ENCODE assay signal across 2 cellular contexts in genomic region chr11:71934213-71934612, GRCh38.
A peak's percentile ranks its signal among the peaks of the same experiment; 100 is the strongest.
TF ChIP-seq lines count a peak whose summit lies in the region.

No MANE protein-coding gene starts in this region.

TF ChIP-seq in HEK293, 187 proteins besides CTCF, POLR2A, EP300 and RAD21:
- TF ChIP-seq ZBTB11 (tag by site-specific recombination; conservative IDR thresholded peaks at IDR 0.05; ENCODE audit: low read depth): 0 out of 2 replicates have a peak, but pooled peaks have one; percentile 24
- TF ChIP-seq, protein P1, sequence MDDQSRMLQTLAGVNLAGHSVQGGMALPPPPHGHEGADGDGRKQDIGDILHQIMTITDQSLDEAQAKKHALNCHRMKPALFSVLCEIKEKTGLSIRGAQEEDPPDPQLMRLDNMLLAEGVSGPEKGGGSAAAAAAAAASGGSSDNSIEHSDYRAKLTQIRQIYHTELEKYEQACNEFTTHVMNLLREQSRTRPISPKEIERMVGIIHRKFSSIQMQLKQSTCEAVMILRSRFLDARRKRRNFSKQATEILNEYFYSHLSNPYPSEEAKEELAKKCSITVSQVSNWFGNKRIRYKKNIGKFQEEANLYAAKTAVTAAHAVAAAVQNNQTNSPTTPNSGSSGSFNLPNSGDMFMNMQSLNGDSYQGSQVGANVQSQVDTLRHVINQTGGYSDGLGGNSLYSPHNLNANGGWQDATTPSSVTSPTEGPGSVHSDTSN (CRISPR knock-in tag; IDR thresholded peaks at IDR 0.05): no peak
TF ChIP-seq in HEK293: peak in this region for 1.

TF ChIP-seq in GM12878, 131 proteins besides CTCF, POLR2A, EP300 and RAD21:
- TF ChIP-seq CHD1 (IDR thresholded peaks at IDR 0.05; ENCODE audit: low read depth, low read length) (no peak), SIX5 (IDR thresholded peaks at IDR 0.05; ENCODE audit: low read depth, low read length, severe bottlenecking) (no peak), REST (IDR thresholded peaks at IDR 0.05; ENCODE audit: low read depth, low read length) (no peak), GATAD2B (conservative IDR thresholded peaks at IDR 0.05; ENCODE audit: low read depth) (peak; percentile 82), DPF2 (IDR thresholded peaks at IDR 0.05) (peak; percentile 59; the same call in 1 of the 2 replicates), RELB (IDR thresholded peaks at IDR 0.05; ENCODE audit: low read depth) (peak; percentile 70; the same call in 1 of the 2 replicates), HDAC2 (IDR thresholded peaks at IDR 0.05) (no peak), MTA2 (IDR thresholded peaks at IDR 0.05; ENCODE audit: low read depth) (peak; percentile 57; the same call in 1 of the 2 replicates), RCOR1 (conservative IDR thresholded peaks at IDR 0.05; ENCODE audit: low read depth, low read length) (no peak), MTA3 (IDR thresholded peaks at IDR 0.05; ENCODE audit: borderline replicate concordance, low read length) (0 out of 2 replicates have a peak, but pooled peaks have one; percentile 45), ZSCAN29 (IDR thresholded peaks at IDR 0.05) (no peak), SPI1 (IDR thresholded peaks at IDR 0.05; ENCODE audit: borderline replicate concordance, insufficient read depth, low read depth, low read length) (peak; percentile 64; the same call in 1 of the 2 replicates), SKIL (IDR thresholded peaks at IDR 0.05; ENCODE audit: low read depth, poor library complexity, severe bottlenecking) (peak; percentile 22), IKZF1 (conservative IDR thresholded peaks at IDR 0.05) (peak; percentile 68), ATF7 (IDR thresholded peaks at IDR 0.05; ENCODE audit: low read depth) (0 out of 2 replicates have a peak, but pooled peaks have one; percentile 30), IKZF2 (IDR thresholded peaks at IDR 0.05) (peak; percentile 72 to 81), RUNX3 (IDR thresholded peaks at IDR 0.05; ENCODE audit: low read length) (peak; percentile 56; the same call in 1 of the 2 replicates)
- TF ChIP-seq, protein P2, sequence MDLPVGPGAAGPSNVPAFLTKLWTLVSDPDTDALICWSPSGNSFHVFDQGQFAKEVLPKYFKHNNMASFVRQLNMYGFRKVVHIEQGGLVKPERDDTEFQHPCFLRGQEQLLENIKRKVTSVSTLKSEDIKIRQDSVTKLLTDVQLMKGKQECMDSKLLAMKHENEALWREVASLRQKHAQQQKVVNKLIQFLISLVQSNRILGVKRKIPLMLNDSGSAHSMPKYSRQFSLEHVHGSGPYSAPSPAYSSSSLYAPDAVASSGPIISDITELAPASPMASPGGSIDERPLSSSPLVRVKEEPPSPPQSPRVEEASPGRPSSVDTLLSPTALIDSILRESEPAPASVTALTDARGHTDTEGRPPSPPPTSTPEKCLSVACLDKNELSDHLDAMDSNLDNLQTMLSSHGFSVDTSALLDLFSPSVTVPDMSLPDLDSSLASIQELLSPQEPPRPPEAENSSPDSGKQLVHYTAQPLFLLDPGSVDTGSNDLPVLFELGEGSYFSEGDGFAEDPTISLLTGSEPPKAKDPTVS (IDR thresholded peaks at IDR 0.05; ENCODE audit: low read depth, low read length): no peak
- TF ChIP-seq, protein P3, sequence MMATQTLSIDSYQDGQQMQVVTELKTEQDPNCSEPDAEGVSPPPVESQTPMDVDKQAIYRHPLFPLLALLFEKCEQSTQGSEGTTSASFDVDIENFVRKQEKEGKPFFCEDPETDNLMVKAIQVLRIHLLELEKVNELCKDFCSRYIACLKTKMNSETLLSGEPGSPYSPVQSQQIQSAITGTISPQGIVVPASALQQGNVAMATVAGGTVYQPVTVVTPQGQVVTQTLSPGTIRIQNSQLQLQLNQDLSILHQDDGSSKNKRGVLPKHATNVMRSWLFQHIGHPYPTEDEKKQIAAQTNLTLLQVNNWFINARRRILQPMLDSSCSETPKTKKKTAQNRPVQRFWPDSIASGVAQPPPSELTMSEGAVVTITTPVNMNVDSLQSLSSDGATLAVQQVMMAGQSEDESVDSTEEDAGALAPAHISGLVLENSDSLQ (IDR thresholded peaks at IDR 0.05): 0 out of 2 replicates have a peak, but pooled peaks have one; percentile 10
- TF ChIP-seq, protein P4, sequence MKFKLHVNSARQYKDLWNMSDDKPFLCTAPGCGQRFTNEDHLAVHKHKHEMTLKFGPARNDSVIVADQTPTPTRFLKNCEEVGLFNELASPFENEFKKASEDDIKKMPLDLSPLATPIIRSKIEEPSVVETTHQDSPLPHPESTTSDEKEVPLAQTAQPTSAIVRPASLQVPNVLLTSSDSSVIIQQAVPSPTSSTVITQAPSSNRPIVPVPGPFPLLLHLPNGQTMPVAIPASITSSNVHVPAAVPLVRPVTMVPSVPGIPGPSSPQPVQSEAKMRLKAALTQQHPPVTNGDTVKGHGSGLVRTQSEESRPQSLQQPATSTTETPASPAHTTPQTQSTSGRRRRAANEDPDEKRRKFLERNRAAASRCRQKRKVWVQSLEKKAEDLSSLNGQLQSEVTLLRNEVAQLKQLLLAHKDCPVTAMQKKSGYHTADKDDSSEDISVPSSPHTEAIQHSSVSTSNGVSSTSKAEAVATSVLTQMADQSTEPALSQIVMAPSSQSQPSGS (IDR thresholded peaks at IDR 0.05; ENCODE audit: low read length): peak; percentile 21; the same call in 1 of the 2 replicates
- TF ChIP-seq, protein P5, sequence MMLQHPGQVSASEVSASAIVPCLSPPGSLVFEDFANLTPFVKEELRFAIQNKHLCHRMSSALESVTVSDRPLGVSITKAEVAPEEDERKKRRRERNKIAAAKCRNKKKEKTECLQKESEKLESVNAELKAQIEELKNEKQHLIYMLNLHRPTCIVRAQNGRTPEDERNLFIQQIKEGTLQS (IDR thresholded peaks at IDR 0.05; ENCODE audit: borderline replicate concordance, extremely low read depth, low read depth, low read length): no peak
